ENCODE assay signal across 11 cellular contexts in genomic region chr11:103619480-103619879, GRCh38.
DNase-seq lines count a peak whose midpoint lies in the region; ATAC-seq, FAIRE-seq and TF ChIP-seq lines count a peak whose summit lies in the region.
"Had no signal": no experiment of that assay in that cellular context is flagged by ENCODE, and none has a peak within 500 bp of the region (broad histone marks: within the 10 kb centered on the region; RNA-seq: fewer than 3 reads in every experiment).

No MANE protein-coding gene starts in this region.

- H3K9me2 ChIP-seq in Karpas-422 (replicated peaks; ENCODE audit: insufficient read depth, low read length) = no peaks in the 10 kb centered on the region

- H3K4me2 ChIP-seq in Karpas-422 (ENCODE audit: low read depth, low read length, poor library complexity, severe bottlenecking) (peak overlapping the region; percentile 2), keratinocyte (ENCODE audit: control insufficient read depth, extremely low read depth, insufficient read depth, low read depth, low read length) (no peak overlapping the region)

- H4K20me1 ChIP-seq in Karpas-422 (ENCODE audit: insufficient read depth, low read depth, low read length) = no peaks in the 10 kb centered on the region
- no peaks in the 10 kb centered on the region for H4K20me1 ChIP-seq in keratinocyte (ENCODE audit: control insufficient read depth, extremely low read depth, insufficient read depth, low read length)

- H3K27me3 ChIP-seq in Karpas-422 (ENCODE audit: low read length) (no peaks in the 10 kb centered on the region), keratinocyte (ENCODE audit: control insufficient read depth, extremely low read depth, insufficient read depth, low read length) (no peaks in the 10 kb centered on the region)

- peaks cover 8% of the 10 kb centered on the region for H3K27me3 Mint-ChIP-seq in activated T-helper 17 cell treated with anti-CD3 and anti-CD28 coated beads, Interleukin-2, amount 50 U/mL, for 72 hours

- H3K9me3 ChIP-seq in Karpas-422 (ENCODE audit: low read length) (no peaks in the 10 kb centered on the region), keratinocyte (ENCODE audit: control insufficient read depth, low read depth, low read length) (no peaks in the 10 kb centered on the region)

- H3K27ac Mint-ChIP-seq in activated T-helper 17 cell treated with anti-CD3 and anti-CD28 coated beads, Interleukin-2, amount 50 U/mL, for 72 hours = no peak overlapping the region
- H3K27ac Mint-ChIP-seq: activated naive CD4-positive, alpha-beta T cell treated with anti-CD3 and anti-CD28 coated beads for 36 hours; naive B cell had no signal

- no peak overlapping the region for H3K9ac ChIP-seq in Karpas-422 (ENCODE audit: low read length)
- no peak overlapping the region for H3K9ac ChIP-seq in keratinocyte (ENCODE audit: control insufficient read depth, extremely low read depth, insufficient read depth, low read length)

- H2AFZ ChIP-seq in Karpas-422 (ENCODE audit: low read length) (no peak overlapping the region), keratinocyte (ENCODE audit: control insufficient read depth, low read length) (no peak overlapping the region)

- H3K4me1 ChIP-seq in Karpas-422 (ENCODE audit: low read length) (peaks cover 6% of the 10 kb centered on the region; the same call in 1 of the 2 replicates), keratinocyte (ENCODE audit: control insufficient read depth, extremely low read depth, insufficient read depth, low read length) (no peaks in the 10 kb centered on the region)

- H3K36me3 ChIP-seq in Karpas-422 (ENCODE audit: insufficient read depth, low read length) (no peaks in the 10 kb centered on the region), keratinocyte (ENCODE audit: control insufficient read depth in 2 of 2, extremely low read depth in 1 of 2, insufficient read depth in 2 of 2, low read length in 2 of 2) (no peaks in the 10 kb centered on the region)

- H3K4me3 Mint-ChIP-seq in activated T-helper 17 cell treated with anti-CD3 and anti-CD28 coated beads, Interleukin-2, amount 50 U/mL, for 72 hours = no peak overlapping the region
- H3K4me3 Mint-ChIP-seq: activated naive CD4-positive, alpha-beta T cell treated with anti-CD3 and anti-CD28 coated beads for 36 hours; naive B cell had no signal

- H3K9me1 ChIP-seq in keratinocyte (ENCODE audit: control insufficient read depth, extremely low read depth, insufficient read depth, low read length) = no peaks in the 10 kb centered on the region

- DNase-seq in D341Med (ENCODE audit: low spot score) = peak; percentile 26
- DNase-seq in Karpas-422 = peak; percentile 84
- peak; percentile 52 to 54 for DNase-seq in SHP77 (lab: John Stamatoyannopoulos, UW)
- no peak for DNase-seq in keratinocyte (ENCODE audit: low read depth, low spot score)
- DNase-seq in epidermal melanocyte (ENCODE audit: insufficient read length, low spot score) = no peak
- DNase-seq: activated naive CD4-positive, alpha-beta T cell treated with anti-CD3 and anti-CD28 coated beads for 36 hours; naive B cell had no signal

- ATAC-seq in activated T-helper 17 cell treated with anti-CD3 and anti-CD28 coated beads, Interleukin-2, amount 50 U/mL, for 72 hours (replicated peaks) = no peak
- ATAC-seq in HG03159 (IDR thresholded peaks at IDR 0.05; ENCODE audit: unreplicated experiment) = no peak
- ATAC-seq in GM19328 (IDR thresholded peaks at IDR 0.05; ENCODE audit: unreplicated experiment) = no peak

- H3K4me1 Mint-ChIP-seq in activated T-helper 17 cell treated with anti-CD3 and anti-CD28 coated beads, Interleukin-2, amount 50 U/mL, for 72 hours = no peaks in the 10 kb centered on the region
- H3K4me1 Mint-ChIP-seq: naive B cell had no signal

- dilution Hi-C loops in keratinocyte (cut with MboI; ENCODE audit: extremely low pct_ligation_motif_present, low sequenced_read_pairs) = no loop called here

- H3K79me2 ChIP-seq in Karpas-422 (ENCODE audit: low read length) (no peaks in the 10 kb centered on the region), keratinocyte (ENCODE audit: control insufficient read depth, insufficient read depth, low read length) (no peaks in the 10 kb centered on the region)

- FAIRE-seq in keratinocyte (lab: Jason Lieb, UNC) = no peak
- FAIRE-seq: HTR-8/SVneo had no signal

- H3K9me3 Mint-ChIP-seq in activated T-helper 17 cell treated with anti-CD3 and anti-CD28 coated beads, Interleukin-2, amount 50 U/mL, for 72 hours = no peaks in the 10 kb centered on the region
- H3K9me3 Mint-ChIP-seq: activated naive CD4-positive, alpha-beta T cell treated with anti-CD3 and anti-CD28 coated beads for 36 hours had no signal

- no peaks in the 10 kb centered on the region for H3K36me3 Mint-ChIP-seq in activated T-helper 17 cell treated with anti-CD3 and anti-CD28 coated beads, Interleukin-2, amount 50 U/mL, for 72 hours (ENCODE audit: low read depth)
- H3K36me3 Mint-ChIP-seq: naive B cell had no signal

- TF ChIP-seq CTCF in keratinocyte (optimal IDR thresholded peaks at IDR 0.05 in 1 of 3, IDR thresholded peaks at IDR 0.05 in 1 of 3, conservative IDR thresholded peaks at IDR 0.05 in 1 of 3; ENCODE audit: extremely low read depth in 1 of 3, insufficient read depth in 2 of 3, low read length in 3 of 3) = peak; percentile 32 to 64 (median 40)

- no peak overlapping the region for H3K27ac ChIP-seq in Karpas-422 (ENCODE audit: low read length)
- no peak overlapping the region for H3K27ac ChIP-seq in keratinocyte (ENCODE audit: control insufficient read depth, insufficient read depth, low read length)

- H3K4me3 ChIP-seq in Karpas-422 (ENCODE audit: low read length) (no peak overlapping the region), keratinocyte (ENCODE audit: control insufficient read depth in 2 of 3, extremely low read depth in 1 of 3, insufficient read depth in 2 of 3, low read depth in 1 of 3, low read length in 3 of 3) (no peak overlapping the region)

Comparison
In these comparisons a context has a peak if more than half of its experiments do, and no peak if none do; other contexts are left out.
1. DNase-seq: peak in D341Med (single experiment), Karpas-422 (single experiment) and SHP77 (2 of 2); none in keratinocyte (single experiment) and epidermal melanocyte (single experiment).